ENCODE assay signal across 9 cellular contexts in the genomic region with DNA sequence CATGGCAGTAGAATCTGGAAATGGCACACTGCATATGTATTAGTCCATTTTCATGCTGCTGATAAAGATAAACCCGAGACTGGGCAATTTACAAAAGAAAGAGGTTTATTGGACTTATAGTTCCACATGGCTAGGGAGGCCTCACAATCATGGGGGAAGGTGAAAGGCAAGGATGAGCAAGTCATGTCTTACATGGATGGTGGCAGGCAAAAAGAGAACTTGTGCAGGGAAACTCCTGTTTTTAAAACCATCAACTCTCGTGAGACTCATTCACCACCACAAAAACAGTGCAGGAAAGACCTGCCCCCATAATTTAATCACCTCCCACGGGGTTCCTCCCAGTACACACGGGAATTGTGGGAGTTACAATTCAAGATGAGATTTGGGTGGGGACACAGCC. TPM values are rescaled to one million over a fixed set of nuclear protein-coding genes. Genes with fewer than 3 reads are reported as not detected.
DNase-seq lines count a peak whose midpoint lies in the region; ATAC-seq, FAIRE-seq and TF ChIP-seq lines count a peak whose summit lies in the region.
"Not testable (repeated sequence)": the region's sequence is repeated elsewhere in the genome, so short reads cannot be mapped to it uniquely, and the experiment has no call there.
"Had no signal": no experiment of that assay in that cellular context is flagged by ENCODE, and none has a peak within 500 bp of the region (broad histone marks: within the 10 kb centered on the region; RNA-seq: fewer than 3 reads in every experiment).

No MANE protein-coding gene starts in this region.

- in situ Hi-C loops in GM12878 (cut with MboI): not testable (repeated sequence)

- not testable (repeated sequence) for TF ChIP-seq CTCF in HFFc6 (IDR thresholded peaks at IDR 0.05); GM12878 (IDR thresholded peaks at IDR 0.05 in 2 of 3, conservative IDR thresholded peaks at IDR 0.05 in 1 of 3; ENCODE audit: control insufficient read depth in 2 of 3, extremely low read depth in 1 of 3, insufficient read depth in 1 of 3, low read depth in 3 of 3, low read length in 3 of 3); glutamatergic neuron (IDR thresholded peaks at IDR 0.05; ENCODE audit: partially characterized antibody, unreplicated experiment); osteocyte (IDR thresholded peaks at IDR 0.05)

- not testable (repeated sequence) for H3K9ac ChIP-seq in GM12878 (ENCODE audit: control insufficient read depth, insufficient read depth, low read length)

- H3K36me3 ChIP-seq in ACC112 (ENCODE audit: insufficient read depth, low read length) (peaks cover 45% of the 10 kb centered on the region), SJSA1 (peaks cover 69% of the 10 kb centered on the region)
- H3K36me3 ChIP-seq in GM12878 (ENCODE audit: control insufficient read depth in 2 of 2, insufficient read depth in 2 of 2, low read length in 1 of 2): not testable (repeated sequence)

- not testable (repeated sequence) for H3K4me2 ChIP-seq in GM12878 (ENCODE audit: control insufficient read depth, insufficient read depth)

- H3K4me1 ChIP-seq in ACC112 (ENCODE audit: control insufficient read depth, insufficient read depth, low read length, unreplicated experiment) (peaks cover 66% of the 10 kb centered on the region), SJSA1 (replicated peaks) (peaks cover 81% of the 10 kb centered on the region), GM12878 (ENCODE audit: control insufficient read depth, insufficient read depth, low read length) (peaks cover 26% of the 10 kb centered on the region)

- H3K36me3 Mint-ChIP-seq in HFFc6 (ENCODE audit: low read depth) (peaks cover 63% of the 10 kb centered on the region), glutamatergic neuron (ENCODE audit: unreplicated experiment) (peaks cover 12% of the 10 kb centered on the region), osteocyte (ENCODE audit: unreplicated experiment) (peaks cover 52% of the 10 kb centered on the region)

- CTCF ChIA-PET in GM12878 (lab: Yijun Ruan, JAX): interaction anchor here (1.6 to 2.1 kb wide), 3 partner anchors 15 to 43 kb away, joined by 4 to 11 read pairs (median 6); no protein-coding TSS in a partner anchor

- H3K27me3 Mint-ChIP-seq in HFFc6 (ENCODE audit: insufficient read depth); osteocyte (ENCODE audit: unreplicated experiment): not testable (repeated sequence)
- H3K27me3 Mint-ChIP-seq in glutamatergic neuron (ENCODE audit: unreplicated experiment): peaks cover 26% of the 10 kb centered on the region

- TF ChIP-seq POLR2A in GM12878 (IDR thresholded peaks at IDR 0.05; ENCODE audit: low read depth, low read length): not testable (repeated sequence)

- H3K4me3 ChIP-seq in ACC112 (ENCODE audit: low read depth, low read length): peak overlapping the region; percentile 26; the same call in 1 of the 2 replicates
- not testable (repeated sequence) for H3K4me3 ChIP-seq in SJSA1
- H3K4me3 ChIP-seq in GM12878: peak overlapping the region; percentile 2; the same call in 1 of the 2 replicates

- intact Hi-C loops in GM12878 (cut with micrococcal nuclease; ENCODE audit: unreplicated experiment): loop anchor here (1.0 kb wide), 1 partner anchor 34 kb away; no protein-coding TSS in a partner anchor

- not testable (repeated sequence) for H3K9me3 ChIP-seq in SJSA1 (replicated peaks)
- H3K9me3 ChIP-seq in GM12878 (replicated peaks; ENCODE audit: control insufficient read depth, insufficient read depth, low read length): peaks cover 15% of the 10 kb centered on the region

- WGBS in GM12878 (ENCODE audit: insufficient coverage, insufficient replicate concordance, low lambda C conversion rate, missing lambda C conversion rate): 9% methylated on average over 4 of the region's 4 CpGs

- ATAC-seq in GM12878: not testable (repeated sequence)

- H3K27ac Mint-ChIP-seq in HFFc6: not testable (repeated sequence)
- H3K27ac Mint-ChIP-seq in glutamatergic neuron (ENCODE audit: unreplicated experiment) (peak overlapping the region; percentile 89), osteocyte (ENCODE audit: unreplicated experiment) (peak overlapping the region; percentile 4)

- BruUV-seq in GM12878 (replicated peaks; lab: Mats Ljungman, UMichigan): not testable (repeated sequence)

- TF ChIP-seq RAD21 in GM12878 (IDR thresholded peaks at IDR 0.05; ENCODE audit: insufficient read depth, low read depth, low read length): not testable (repeated sequence)

- H3K79me2 ChIP-seq in ACC112 (ENCODE audit: control insufficient read depth, insufficient read depth, low read length, unreplicated experiment) (peaks cover 97% of the 10 kb centered on the region), GM12878 (ENCODE audit: control insufficient read depth, insufficient read depth, low read length) (peaks cover 14% of the 10 kb centered on the region)

- DNase-seq in HFFc6; SJSA1 (ENCODE audit: low read depth in 1 of 2, low spot score in 2 of 2); GM12878 (ENCODE audit: low read depth, low spot score); glutamatergic neuron; osteocyte (ENCODE audit: extremely low spot score, unreplicated experiment): not testable (repeated sequence)
- peak; percentile 25 for DNase-seq in NCI-H69 (lab: John Stamatoyannopoulos, UW)

- SMC1A ChIA-PET in GM12878 (lab: Charles Lee; ENCODE audit: uncharacterized antibody, unreplicated experiment): interaction anchor here (1.6 to 8.5 kb wide), 7 partner anchors 15 to 58 kb away, joined by 5 to 150 read pairs (median 14); no protein-coding TSS in a partner anchor

- H2AFZ ChIP-seq in ACC112 (ENCODE audit: low read length, unreplicated experiment); GM12878 (ENCODE audit: control insufficient read depth, low read depth, low read length): not testable (repeated sequence)

- H3K4me1 Mint-ChIP-seq in HFFc6 (ENCODE audit: low read depth) (peaks cover 85% of the 10 kb centered on the region), glutamatergic neuron (ENCODE audit: low read depth, unreplicated experiment) (peaks cover 81% of the 10 kb centered on the region), osteocyte (ENCODE audit: unreplicated experiment) (peaks cover 78% of the 10 kb centered on the region)

- H4K20me1 ChIP-seq in GM12878 (ENCODE audit: control insufficient read depth, insufficient read depth): not testable (repeated sequence)

- RAD21 ChIA-PET in GM12878 (lab: Charles Lee; ENCODE audit: unreplicated experiment): interaction anchor here (1.3 to 6.9 kb wide), 7 partner anchors 15 to 57 kb away, joined by 5 to 98 read pairs (median 13); a partner anchor contains a TSS

- H3K27ac ChIP-seq in ACC112 (ENCODE audit: low read depth, low read length): peak overlapping the region; percentile 82
- H3K27ac ChIP-seq in SJSA1: peak overlapping the region; percentile 17
- peak overlapping the region; percentile 69; the same call in 1 of the 2 replicates for H3K27ac ChIP-seq in GM12878 (ENCODE audit: control insufficient read depth, insufficient read depth)

- not testable (repeated sequence) for TF ChIP-seq EP300 in GM12878 (IDR thresholded peaks at IDR 0.05; ENCODE audit: borderline replicate concordance in 1 of 2, control insufficient read depth in 1 of 2, low read depth in 2 of 2, low read length in 2 of 2)

- H3K9me3 Mint-ChIP-seq in HFFc6; osteocyte (ENCODE audit: unreplicated experiment): not testable (repeated sequence)
- H3K9me3 Mint-ChIP-seq in glutamatergic neuron (ENCODE audit: unreplicated experiment): peaks cover 23% of the 10 kb centered on the region

- FAIRE-seq in GM12878 (lab: Jason Lieb, UNC): not testable (repeated sequence)

- POLR2A ChIA-PET in GM12878 (lab: Charles Lee): interaction anchor here (0.8 to 2.1 kb wide), 3 partner anchors 8 to 58 kb away, joined by 5 read pairs; no protein-coding TSS in a partner anchor

- not testable (repeated sequence) for H3K27me3 ChIP-seq in ACC112 (ENCODE audit: insufficient read depth, low read length); SJSA1 (replicated peaks); GM12878 (replicated peaks in 1 of 2; ENCODE audit: control insufficient read depth in 2 of 2, insufficient read depth in 2 of 2, low read length in 1 of 2)

- H3K4me3 Mint-ChIP-seq in HFFc6 (peak overlapping the region; percentile 50; the same call in 1 of the 2 replicates), glutamatergic neuron (ENCODE audit: unreplicated experiment) (peak overlapping the region; percentile 72)
- H3K4me3 Mint-ChIP-seq in osteocyte (ENCODE audit: unreplicated experiment): not testable (repeated sequence)

TF ChIP-seq in GM12878, 131 proteins besides CTCF, POLR2A, EP300 and RAD21:
- TF ChIP-seq ZBED1 (IDR thresholded peaks at IDR 0.05; ENCODE audit: borderline replicate concordance) (0 out of 2 replicates have a peak, but pooled peaks have one; percentile 19), KLF5 (IDR thresholded peaks at IDR 0.05; ENCODE audit: partially characterized antibody) (peak; percentile 27), CBX5 (IDR thresholded peaks at IDR 0.05; ENCODE audit: low read depth) (peak; percentile 76; the same call in 1 of the 2 replicates)
TF ChIP-seq in GM12878: peak in this region for 3; not testable (repeated sequence) for 128.

RNA-seq across cellular contexts. Expression of a gene that starts 41.6 kb away (rescaled TPM):
- total RNA-seq in HFFc6 (2021; fragmentation: NEBNext Ultra II Directional; extraction: Animal tissue kit (Norgen Biotek cat#: 25700)): 100 to 1,000 TPM; 101 to 158 (median 151) TPM
- total RNA-seq in SJSA1 (2014; rRNA removed; shearing (Covaris generic)): 445 and 523 TPM in 2 replicates
- 26.2 and 27.4 TPM in 2 replicates for total RNA-seq in GM12878 (2013; cell fraction: nucleolus; rRNA removed)
- total RNA-seq in GM12878 (2014; rRNA removed): 123 and 126 TPM in 2 replicates
- total RNA-seq in GM12878 (2014; rRNA removed; fragmentation: Illumina TruSeq; extraction: Trizol): 68.8 and 73.9 TPM in 2 replicates
- 190 and 193 TPM in 2 replicates for total RNA-seq in GM12878 (2021)
- polyA plus RNA-seq in GM12878 (2011; ENCODE audit: low read depth): 50.3 TPM
- polyA plus RNA-seq in GM12878 (2011; rRNA removed): 158 and 181 TPM in 2 replicates
- 95.6 and 98.7 TPM in 2 replicates for polyA plus RNA-seq in GM12878 (2011; cell fraction: cytosol; rRNA removed)
- 22.4 and 34.3 TPM in 2 replicates for polyA plus RNA-seq in GM12878 (2011; cell fraction: nucleus; rRNA removed)
- 66.9 and 79.5 TPM in 2 replicates for polyA plus RNA-seq in GM12878 (2012)
- 159 and 169 TPM in 2 replicates for polyA plus RNA-seq in GM12878 (2014; fragmentation: Illumina TruSeq; extraction: Trizol)
- polyA plus RNA-seq in GM12878 (2014; fragmentation: Nextera tagmentation; extraction: Ambion mirVana): 10 to 100 TPM; 27.3 to 57.5 TPM
- 185 and 209 TPM in 2 replicates for polyA plus RNA-seq in GM12878 (2014; rRNA removed)
- 10 to 100 TPM; 59.0 to 78.7 TPM for polyA plus RNA-seq in GM12878 (2016; fragmentation: Nextera tagmentation; extraction: Ambion mirVana)
- polyA minus RNA-seq in GM12878 (2011; rRNA and poly(A)+ RNA removed): 28.4 and 35.5 TPM in 2 replicates
- 26.5 and 29.0 TPM in 2 replicates for polyA minus RNA-seq in GM12878 (2011; cell fraction: cytosol; rRNA and poly(A)+ RNA removed)
- polyA minus RNA-seq in GM12878 (2011; cell fraction: nucleus; rRNA and poly(A)+ RNA removed): 4.7 and 9.5 TPM in 2 replicates
- total RNA-seq in glutamatergic neuron (ENCODE audit: unreplicated experiment): 832 TPM
- 197 and 212 TPM in 2 replicates for total RNA-seq in osteocyte
- total RNA-seq: G401, PC-9 had no signal

Comparison
In these comparisons a context has a peak if more than half of its experiments do, and no peak if none do; other contexts are left out.
1. H3K27ac ChIP-seq: peak in every context shown above with its lines; median percentile 82 in ACC112; 69 in GM12878; 17 in SJSA1.